Comparison of ENCODE assay signal across 21 cellular contexts in genomic region chr5:38237681-38238080, GRCh38. TPM values are rescaled to one million over a fixed set of nuclear protein-coding genes. Genes with fewer than 3 reads are reported as not detected.
DNase-seq lines count a peak whose midpoint lies in the region; ATAC-seq and TF ChIP-seq lines count a peak whose summit lies in the region.
"Had no signal": no experiment of that assay in that cellular context is flagged by ENCODE, and none has a peak within 500 bp of the region (broad histone marks: within the 10 kb centered on the region; RNA-seq: fewer than 3 reads in every experiment).

No MANE protein-coding gene starts in this region.

- H4K20me1 ChIP-seq in smooth muscle cell (ENCODE audit: low read depth) = no peaks in the 10 kb centered on the region
- H4K20me1 ChIP-seq: BLaER1 had no signal

- H3K27ac ChIP-seq in mesenchymal stem cell (ENCODE audit: low read length, poor library complexity, severe bottlenecking) (no peak overlapping the region), smooth muscle cell (ENCODE audit: low read depth) (peak overlapping the region; percentile 57)
- H3K27ac ChIP-seq: 22Rv1, A549, BLaER1, HL-60 had no signal

- no peaks in the 10 kb centered on the region for H3K27me3 Mint-ChIP-seq in stimulated activated memory B cell treated with anti-CD40 and anti-IgM and Interleukin-4, amounts not matched to agents 10 μg/mL and 1 μg/mL and 100 μg/mL, for 72 hours

- H4K91ac ChIP-seq in mesenchymal stem cell (ENCODE audit: low read length) = no peak overlapping the region

- H3K27ac Mint-ChIP-seq in stimulated activated memory B cell treated with anti-CD40 and anti-IgM and Interleukin-4, amounts not matched to agents 10 μg/mL and 1 μg/mL and 100 μg/mL, for 72 hours = no peak overlapping the region
- H3K27ac Mint-ChIP-seq: CD14-positive monocyte; CD4-positive, alpha-beta memory T cell; HFFc6 had no signal

- no peak overlapping the region for H2BK15ac ChIP-seq in mesenchymal stem cell (ENCODE audit: low read depth, poor library complexity, severe bottlenecking)

- no peaks in the 10 kb centered on the region for H3K4me1 Mint-ChIP-seq in stimulated activated memory B cell treated with anti-CD40 and anti-IgM and Interleukin-4, amounts not matched to agents 10 μg/mL and 1 μg/mL and 100 μg/mL, for 72 hours
- H3K4me1 Mint-ChIP-seq: CD14-positive monocyte; CD4-positive, alpha-beta memory T cell had no signal

- DNase-seq in DMS153 (lab: John Stamatoyannopoulos, UW) (peak; percentile 10), DMS153 treated with DMSO at 0.1 percent for 48 hours (lab: John Stamatoyannopoulos, UW; ENCODE audit: unreplicated experiment) (no peak), SHP77 treated with DMSO at 0.1 percent for 48 hours (lab: John Stamatoyannopoulos, UW) (peak; percentile 47), mesenchymal stem cell (peak; percentile 59), smooth muscle cell (lab: John Stamatoyannopoulos, UW; ENCODE audit: unreplicated experiment) (no peak), AG20443 (ENCODE audit: low spot score) (no peak), NCI-H146 (lab: John Stamatoyannopoulos, UW) (no peak)
- DNase-seq: CD4-positive, alpha-beta memory T cell; DMS79; GDM1; GOT3; H7; HFFc6; IMR-90 had no signal

- H3K9me3 ChIP-seq in mesenchymal stem cell (ENCODE audit: control insufficient read depth, low read length) (no peaks in the 10 kb centered on the region), smooth muscle cell (replicated peaks; ENCODE audit: low read depth) (no peaks in the 10 kb centered on the region)

- no peak overlapping the region for H3K4ac ChIP-seq in mesenchymal stem cell (ENCODE audit: low read depth in 1 of 2, low read length in 2 of 2)

- no peak overlapping the region for H3K14ac ChIP-seq in mesenchymal stem cell (ENCODE audit: low read length in 2 of 2)

- H3K9ac ChIP-seq in mesenchymal stem cell (ENCODE audit: low read length) (no peak overlapping the region), smooth muscle cell (ENCODE audit: low read depth) (no peak overlapping the region)
- H3K9ac ChIP-seq: BLaER1 had no signal

- no peak overlapping the region for H3K4me3 ChIP-seq in mesenchymal stem cell (ENCODE audit: insufficient read depth in 1 of 2, low read depth in 1 of 2, low read length in 2 of 2)
- no peak overlapping the region for H3K4me3 ChIP-seq in smooth muscle cell
- H3K4me3 ChIP-seq: A549, BLaER1 had no signal

- no peaks in the 10 kb centered on the region for H3K36me3 ChIP-seq in mesenchymal stem cell (ENCODE audit: control insufficient read depth in 1 of 2, insufficient read depth in 2 of 2, low read depth in 1 of 2, low read length in 2 of 2)
- no peaks in the 10 kb centered on the region for H3K36me3 ChIP-seq in smooth muscle cell (ENCODE audit: low read depth)
- H3K36me3 ChIP-seq: BLaER1 had no signal

- no peaks in the 10 kb centered on the region for H3K36me3 Mint-ChIP-seq in stimulated activated memory B cell treated with anti-CD40 and anti-IgM and Interleukin-4, amounts not matched to agents 10 μg/mL and 1 μg/mL and 100 μg/mL, for 72 hours
- H3K36me3 Mint-ChIP-seq: CD14-positive monocyte; CD4-positive, alpha-beta memory T cell had no signal

- peaks cover 0 to 22% of the 10 kb centered on the region in 2 experiments for H3K27me3 ChIP-seq in mesenchymal stem cell (ENCODE audit: control insufficient read depth in 1 of 2, insufficient read depth in 1 of 2, low read length in 2 of 2)
- H3K27me3 ChIP-seq in smooth muscle cell (ENCODE audit: low read depth) = no peaks in the 10 kb centered on the region
- H3K27me3 ChIP-seq: BLaER1 had no signal

- no peaks in the 10 kb centered on the region for H3K79me1 ChIP-seq in mesenchymal stem cell (replicated peaks; ENCODE audit: low read length, poor library complexity, severe bottlenecking)

- no peaks in the 10 kb centered on the region for H3K4me1 ChIP-seq in mesenchymal stem cell (ENCODE audit: control insufficient read depth, insufficient read depth, low read depth, low read length)
- H3K4me1 ChIP-seq in smooth muscle cell (ENCODE audit: low read depth) = peaks cover 1% of the 10 kb centered on the region
- H3K4me1 ChIP-seq: A549, BLaER1 had no signal

- ATAC-seq in stimulated activated memory B cell treated with anti-CD40 and anti-IgM and Interleukin-4, amounts not matched to agents 10 μg/mL and 1 μg/mL and 100 μg/mL, for 72 hours = no peak
- ATAC-seq: A549, HCT116 had no signal

- WGBS in mesenchymal stem cell = no CpG with 5 or more reads among the region's 2 CpGs
- 48% methylated on average over 2 of the region's 2 CpGs for WGBS in smooth muscle cell (ENCODE audit: low lambda C conversion rate)

- H2AK5ac ChIP-seq in mesenchymal stem cell (ENCODE audit: low read length, severe bottlenecking) = no peak overlapping the region

- no peak for TF ChIP-seq CTCF in smooth muscle cell (IDR thresholded peaks at IDR 0.05; ENCODE audit: borderline replicate concordance, insufficient read depth, poor library complexity, severe bottlenecking)

- no peak overlapping the region for H3K18ac ChIP-seq in mesenchymal stem cell (ENCODE audit: low read depth in 1 of 2, low read length in 2 of 2)

- H3K4me2 ChIP-seq in mesenchymal stem cell (ENCODE audit: low read length, poor library complexity, severe bottlenecking) (no peak overlapping the region), smooth muscle cell (peak overlapping the region; percentile 11)
- H3K4me2 ChIP-seq: A549, BLaER1 had no signal

- no peak overlapping the region for H2BK120ac ChIP-seq in mesenchymal stem cell (ENCODE audit: low read depth, low read length)

- no peak overlapping the region for H2AFZ ChIP-seq in mesenchymal stem cell (ENCODE audit: low read depth, low read length)
- H2AFZ ChIP-seq in smooth muscle cell (ENCODE audit: low read depth) = no peak overlapping the region

- no peak overlapping the region for H2BK5ac ChIP-seq in mesenchymal stem cell (ENCODE audit: low read depth, low read length, poor library complexity, severe bottlenecking)

- no peak overlapping the region for H4K8ac ChIP-seq in mesenchymal stem cell (ENCODE audit: low read length)

- H3K9me3 Mint-ChIP-seq in stimulated activated memory B cell treated with anti-CD40 and anti-IgM and Interleukin-4, amounts not matched to agents 10 μg/mL and 1 μg/mL and 100 μg/mL, for 72 hours = peaks cover 14% of the 10 kb centered on the region

- no peak overlapping the region for H2BK12ac ChIP-seq in mesenchymal stem cell (ENCODE audit: low read length in 2 of 2)

- H3K23ac ChIP-seq in mesenchymal stem cell (ENCODE audit: low read length in 2 of 2) = no peak overlapping the region

- H3K4me3 Mint-ChIP-seq in stimulated activated memory B cell treated with anti-CD40 and anti-IgM and Interleukin-4, amounts not matched to agents 10 μg/mL and 1 μg/mL and 100 μg/mL, for 72 hours = no peak overlapping the region
- H3K4me3 Mint-ChIP-seq: CD14-positive monocyte; CD4-positive, alpha-beta memory T cell; HFFc6 had no signal

- H3K79me2 ChIP-seq in smooth muscle cell (ENCODE audit: low read depth) = no peaks in the 10 kb centered on the region

- H3F3A ChIP-seq in smooth muscle cell (ENCODE audit: low read depth) = peaks cover 19% of the 10 kb centered on the region

RNA-seq across cellular contexts. Expression of gene EGFLAM, which starts 20.7 kb away (rescaled TPM):
- polyA plus RNA-seq in mesenchymal stem cell (2013, experiment 1 of 2) = 0.22 TPM
- 0.22 TPM for polyA plus RNA-seq in mesenchymal stem cell (2013, experiment 2 of 2)
- total RNA-seq in smooth muscle cell = 103 and 108 TPM in 2 replicates
- 106 and 194 TPM in 2 replicates for polyA plus RNA-seq in smooth muscle cell
- total RNA-seq: CD4-positive, alpha-beta memory T cell had no signal
- polyA plus RNA-seq: CD14-positive monocyte; CD4-positive, alpha-beta memory T cell had no signal

Comparison
In these comparisons a context has a peak if more than half of its experiments do, and no peak if none do; other contexts are left out.
1. DNase-seq: peak in DMS153 (single experiment), SHP77 treated with DMSO at 0.1 percent for 48 hours (single experiment) and mesenchymal stem cell (single experiment); none in DMS153 treated with DMSO at 0.1 percent for 48 hours (single experiment), smooth muscle cell (single experiment), AG20443 (single experiment) and NCI-H146 (single experiment).